10 cellular contexts compared by ENCODE assay signal in the genomic region with DNA sequence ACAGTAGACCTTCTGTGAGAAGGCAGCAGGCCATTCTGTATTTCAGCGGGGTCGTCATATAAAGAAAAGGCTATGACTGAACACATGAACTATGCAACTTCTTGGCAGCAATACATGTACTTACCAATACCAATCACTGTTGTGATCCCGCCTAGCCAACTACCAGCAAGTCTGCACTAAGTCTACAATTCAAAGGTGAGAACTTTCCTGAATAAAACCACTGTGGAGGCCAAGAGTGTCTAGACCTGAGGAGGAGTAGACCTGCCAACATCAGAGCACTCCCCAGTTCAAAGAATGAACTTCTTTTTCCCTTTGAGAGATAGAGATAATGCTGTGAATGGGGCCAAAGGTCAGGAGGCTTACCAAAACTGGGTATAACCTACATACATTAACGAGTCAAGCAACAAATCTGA.
DNase-seq lines count a peak whose midpoint lies in the region; ATAC-seq lines count a peak whose summit lies in the region.
"Had no signal": no experiment of that assay in that cellular context is flagged by ENCODE, and none has a peak within 500 bp of the region (broad histone marks: within the 10 kb centered on the region; RNA-seq: fewer than 3 reads in every experiment).

No MANE protein-coding gene starts in this region.

- no peak overlapping the region for H3K18ac ChIP-seq in mesenchymal stem cell (ENCODE audit: low read depth in 1 of 2, low read length in 2 of 2)

- H3K4me3 ChIP-seq in mesenchymal stem cell (ENCODE audit: insufficient read depth in 1 of 2, low read depth in 1 of 2, low read length in 2 of 2), result no peak overlapping the region

- no peak overlapping the region for H4K91ac ChIP-seq in mesenchymal stem cell (ENCODE audit: low read length)

- no peaks in the 10 kb centered on the region for H3K36me3 ChIP-seq in mesenchymal stem cell (ENCODE audit: control insufficient read depth in 1 of 2, insufficient read depth in 2 of 2, low read depth in 1 of 2, low read length in 2 of 2)

- H3K23ac ChIP-seq in mesenchymal stem cell (ENCODE audit: low read length in 2 of 2), result no peak overlapping the region

- no peak overlapping the region for H2AK5ac ChIP-seq in mesenchymal stem cell (ENCODE audit: low read length, severe bottlenecking)

- no peak overlapping the region for H2AFZ ChIP-seq in mesenchymal stem cell (ENCODE audit: low read depth, low read length)

- no peaks in the 10 kb centered on the region for H3K9me3 Mint-ChIP-seq in stimulated activated naive CD8-positive, alpha-beta T cell treated with anti-CD3 and anti-CD28 coated beads, Interleukin-15, amount 100 ng/mL, for 72 hours

- peak; percentile 32 for ATAC-seq in stimulated activated naive CD8-positive, alpha-beta T cell treated with anti-CD3 and anti-CD28 coated beads, Interleukin-15, Interleukin-2, amounts not matched to agents 100 U/mL and 50 U/mL, for 24 hours
- ATAC-seq in stimulated activated naive CD8-positive, alpha-beta T cell treated with anti-CD3 and anti-CD28 coated beads, Interleukin-15, amount 100 ng/mL, for 72 hours, result no peak

- H3K79me1 ChIP-seq in mesenchymal stem cell (replicated peaks; ENCODE audit: low read length, poor library complexity, severe bottlenecking), result peaks cover 16% of the 10 kb centered on the region

- no peak overlapping the region for H3K4me3 Mint-ChIP-seq in stimulated activated naive CD8-positive, alpha-beta T cell treated with anti-CD3 and anti-CD28 coated beads, Interleukin-15, amount 100 ng/mL, for 72 hours

- no peak for DNase-seq in stimulated activated naive CD8-positive, alpha-beta T cell treated with anti-CD3 and anti-CD28 coated beads, Interleukin-15, Interleukin-2, amounts not matched to agents 100 U/mL and 50 U/mL, for 24 hours
- no peak for DNase-seq in stimulated activated naive CD8-positive, alpha-beta T cell treated with anti-CD3 and anti-CD28 coated beads, Interleukin-15, amount 100 ng/mL, for 72 hours
- DNase-seq in dedifferentiated amniotic fluid mesenchymal stem cell (ENCODE audit: extremely low spot score), result peak; percentile 67
- peak; percentile 25 for DNase-seq in mesenchymal stem cell
- no peak for DNase-seq in T-helper 9 cell
- no peak for DNase-seq in DMS79 (lab: John Stamatoyannopoulos, UW)
- no peak for DNase-seq in activated CD4-positive, CD25-positive, alpha-beta regulatory T cell (lab: John Stamatoyannopoulos, UW)
- no peak for DNase-seq in effector CD8-positive, alpha-beta T cell (lab: John Stamatoyannopoulos, UW)
- DNase-seq: activated naive CD4-positive, alpha-beta T cell treated with Interleukin-2 at 50 U/mL for 16 hours; CD4-positive, CD25-positive, alpha-beta regulatory T cell had no signal

- no peaks in the 10 kb centered on the region for H3K9me3 ChIP-seq in mesenchymal stem cell (ENCODE audit: control insufficient read depth, low read length)

- no peaks in the 10 kb centered on the region for H3K27me3 ChIP-seq in mesenchymal stem cell (ENCODE audit: control insufficient read depth in 1 of 2, insufficient read depth in 1 of 2, low read length in 2 of 2)

- H3K14ac ChIP-seq in mesenchymal stem cell (ENCODE audit: low read length in 2 of 2), result no peak overlapping the region

- no peaks in the 10 kb centered on the region for H3K27me3 Mint-ChIP-seq in stimulated activated naive CD8-positive, alpha-beta T cell treated with anti-CD3 and anti-CD28 coated beads, Interleukin-15, amount 100 ng/mL, for 72 hours
- H3K27me3 Mint-ChIP-seq: CD4-positive, CD25-positive, alpha-beta regulatory T cell had no signal

- H2BK15ac ChIP-seq in mesenchymal stem cell (ENCODE audit: low read depth, poor library complexity, severe bottlenecking), result no peak overlapping the region

- no peak overlapping the region for H2BK120ac ChIP-seq in mesenchymal stem cell (ENCODE audit: low read depth, low read length)

- no peaks in the 10 kb centered on the region for H3K4me1 ChIP-seq in mesenchymal stem cell (ENCODE audit: control insufficient read depth, insufficient read depth, low read depth, low read length)

- H2BK12ac ChIP-seq in mesenchymal stem cell (ENCODE audit: low read length in 2 of 2), result no peak overlapping the region

- no peak overlapping the region for H4K8ac ChIP-seq in mesenchymal stem cell (ENCODE audit: low read length)

- H3K9ac ChIP-seq in mesenchymal stem cell (ENCODE audit: low read length), result peak overlapping the region; percentile 67

- no peak overlapping the region for H3K4ac ChIP-seq in mesenchymal stem cell (ENCODE audit: low read depth in 1 of 2, low read length in 2 of 2)

- peaks cover 82% of the 10 kb centered on the region for H3K4me1 Mint-ChIP-seq in stimulated activated naive CD8-positive, alpha-beta T cell treated with anti-CD3 and anti-CD28 coated beads, Interleukin-15, amount 100 ng/mL, for 72 hours

- H3K27ac ChIP-seq in mesenchymal stem cell (ENCODE audit: low read length, poor library complexity, severe bottlenecking), result no peak overlapping the region

- WGBS in mesenchymal stem cell, result 85% methylated on average over 3 of the region's 4 CpGs

- H2BK5ac ChIP-seq in mesenchymal stem cell (ENCODE audit: low read depth, low read length, poor library complexity, severe bottlenecking), result no peak overlapping the region

- no peak overlapping the region for H3K4me2 ChIP-seq in mesenchymal stem cell (ENCODE audit: low read length, poor library complexity, severe bottlenecking)

- peak overlapping the region in 1 of 2 donors; percentile 4 for H3K27ac Mint-ChIP-seq in stimulated activated naive CD8-positive, alpha-beta T cell treated with anti-CD3 and anti-CD28 coated beads, Interleukin-15, amount 100 ng/mL, for 72 hours

Comparison
In these comparisons a context has a peak if more than half of its experiments do, and no peak if none do; other contexts are left out.
1. DNase-seq: peak in dedifferentiated amniotic fluid mesenchymal stem cell (single experiment) and mesenchymal stem cell (single experiment); none in stimulated activated naive CD8-positive, alpha-beta T cell treated with anti-CD3 and anti-CD28 coated beads, Interleukin-15, Interleukin-2, amounts not matched to agents 100 U/mL and 50 U/mL, for 24 hours (single experiment), stimulated activated naive CD8-positive, alpha-beta T cell treated with anti-CD3 and anti-CD28 coated beads, Interleukin-15, amount 100 ng/mL, for 72 hours (0 of 2), T-helper 9 cell (single experiment), DMS79 (single experiment), activated CD4-positive, CD25-positive, alpha-beta regulatory T cell (0 of 4) and effector CD8-positive, alpha-beta T cell (single experiment).